Comparison of ENCODE assay signal across 1 cellular context in genomic region chr3:56830884-56831283, GRCh38.
TF ChIP-seq lines count a peak whose summit lies in the region.

No MANE protein-coding gene starts in this region.

TF ChIP-seq in HepG2, 621 proteins besides CTCF, POLR2A, EP300 and RAD21 (continued from another document and continues in another):
- TF ChIP-seq JUND (CRISPR knock-in tag; IDR thresholded peaks at IDR 0.05) (peak; percentile 53; the same call in 1 of the 2 replicates), ZNF280B (CRISPR knock-in tag; IDR thresholded peaks at IDR 0.05; ENCODE audit: borderline replicate concordance) (no peak), ERF (CRISPR knock-in tag; IDR thresholded peaks at IDR 0.05) (no peak), ZNF256 (CRISPR knock-in tag; conservative IDR thresholded peaks at IDR 0.05) (no peak), ZNF800 (CRISPR knock-in tag; IDR thresholded peaks at IDR 0.05) (no peak), PAWR (CRISPR knock-in tag; IDR thresholded peaks at IDR 0.05; ENCODE audit: borderline replicate concordance) (no peak), RXRB (CRISPR knock-in tag; IDR thresholded peaks at IDR 0.05; ENCODE audit: borderline replicate concordance) (peak; percentile 82; the same call in 1 of the 2 replicates), HIC2 (CRISPR knock-in tag; IDR thresholded peaks at IDR 0.05; ENCODE audit: low read depth) (no peak), TARDBP (CRISPR knock-in tag; IDR thresholded peaks at IDR 0.05) (peak; percentile 80; the same call in 1 of the 2 replicates), CCDC6 (CRISPR knock-in tag; IDR thresholded peaks at IDR 0.05) (0 out of 2 replicates have a peak, but pooled peaks have one; percentile 45), TMF1 (CRISPR knock-in tag; IDR thresholded peaks at IDR 0.05; ENCODE audit: low read depth) (0 out of 2 replicates have a peak, but pooled peaks have one; percentile 25), DDIT3 (CRISPR knock-in tag; IDR thresholded peaks at IDR 0.05) (no peak), MXD3 (CRISPR knock-in tag; IDR thresholded peaks at IDR 0.05) (no peak), PRDM10 (CRISPR knock-in tag; IDR thresholded peaks at IDR 0.05; ENCODE audit: low read depth) (0 out of 2 replicates have a peak, but pooled peaks have one; percentile 53), PHF21A (CRISPR knock-in tag; IDR thresholded peaks at IDR 0.05) (peak; percentile 60; the same call in 1 of the 2 replicates), CREBL2 (CRISPR knock-in tag; IDR thresholded peaks at IDR 0.05; ENCODE audit: borderline replicate concordance) (no peak), SMARCC2 (IDR thresholded peaks at IDR 0.05) (no peak), CENPX (CRISPR knock-in tag; IDR thresholded peaks at IDR 0.05) (no peak), HMGXB3 (CRISPR knock-in tag; IDR thresholded peaks at IDR 0.05; ENCODE audit: borderline replicate concordance) (peak; percentile 53; the same call in 1 of the 2 replicates), ZMYM2 (CRISPR knock-in tag; IDR thresholded peaks at IDR 0.05) (no peak), ZNF441 (CRISPR knock-in tag; IDR thresholded peaks at IDR 0.05; ENCODE audit: borderline replicate concordance) (no peak), CEBPG (CRISPR knock-in tag; IDR thresholded peaks at IDR 0.05) (peak; percentile 86), ZNF317 (CRISPR knock-in tag; IDR thresholded peaks at IDR 0.05) (peak; percentile 70; the same call in 1 of the 2 replicates), ZNF766 (CRISPR knock-in tag; IDR thresholded peaks at IDR 0.05; ENCODE audit: borderline replicate concordance) (no peak), ZFY (CRISPR knock-in tag; IDR thresholded peaks at IDR 0.05) (0 out of 2 replicates have a peak, but pooled peaks have one; percentile 20), ZFP36L1 (CRISPR knock-in tag; IDR thresholded peaks at IDR 0.05) (no peak), ZNF354B (CRISPR knock-in tag; IDR thresholded peaks at IDR 0.05) (no peak), GTF3A (CRISPR knock-in tag; conservative IDR thresholded peaks at IDR 0.05) (no peak), MIER3 (CRISPR knock-in tag; IDR thresholded peaks at IDR 0.05; ENCODE audit: borderline replicate concordance) (peak; percentile 80; the same call in 1 of the 2 replicates), ZNF589 (CRISPR knock-in tag; conservative IDR thresholded peaks at IDR 0.05) (no peak), ZSCAN30 (CRISPR knock-in tag; IDR thresholded peaks at IDR 0.05) (0 out of 2 replicates have a peak, but pooled peaks have one; percentile 30), ZNF639 (CRISPR knock-in tag; conservative IDR thresholded peaks at IDR 0.05) (0 out of 2 replicates have a peak, but pooled peaks have one; percentile 20), ZFP90 (CRISPR knock-in tag; IDR thresholded peaks at IDR 0.05; ENCODE audit: borderline replicate concordance) (no peak), SALL2 (CRISPR knock-in tag; IDR thresholded peaks at IDR 0.05) (peak; percentile 49; the same call in 1 of the 2 replicates), ZNF160 (CRISPR knock-in tag; IDR thresholded peaks at IDR 0.05) (no peak), TEF (CRISPR knock-in tag; IDR thresholded peaks at IDR 0.05) (no peak), SPEN (CRISPR knock-in tag; IDR thresholded peaks at IDR 0.05; ENCODE audit: low read depth) (no peak), CSRNP1 (CRISPR knock-in tag; IDR thresholded peaks at IDR 0.05) (no peak), KDM1A (CRISPR knock-in tag; IDR thresholded peaks at IDR 0.05) (no peak), U2AF2 (IDR thresholded peaks at IDR 0.05; ENCODE audit: low read depth, low read length) (no peak), SSRP1 (CRISPR knock-in tag; IDR thresholded peaks at IDR 0.05) (no peak), HDAC2 (CRISPR knock-in tag; IDR thresholded peaks at IDR 0.05) (peak; percentile 94), HOXA3 (CRISPR knock-in tag; IDR thresholded peaks at IDR 0.05) (peak; percentile 53; the same call in 1 of the 2 replicates), ZNF12 (CRISPR knock-in tag; IDR thresholded peaks at IDR 0.05) (0 out of 2 replicates have a peak, but pooled peaks have one; percentile 15)
